ENCODE assay signal across 1 cellular context in the genomic region with DNA sequence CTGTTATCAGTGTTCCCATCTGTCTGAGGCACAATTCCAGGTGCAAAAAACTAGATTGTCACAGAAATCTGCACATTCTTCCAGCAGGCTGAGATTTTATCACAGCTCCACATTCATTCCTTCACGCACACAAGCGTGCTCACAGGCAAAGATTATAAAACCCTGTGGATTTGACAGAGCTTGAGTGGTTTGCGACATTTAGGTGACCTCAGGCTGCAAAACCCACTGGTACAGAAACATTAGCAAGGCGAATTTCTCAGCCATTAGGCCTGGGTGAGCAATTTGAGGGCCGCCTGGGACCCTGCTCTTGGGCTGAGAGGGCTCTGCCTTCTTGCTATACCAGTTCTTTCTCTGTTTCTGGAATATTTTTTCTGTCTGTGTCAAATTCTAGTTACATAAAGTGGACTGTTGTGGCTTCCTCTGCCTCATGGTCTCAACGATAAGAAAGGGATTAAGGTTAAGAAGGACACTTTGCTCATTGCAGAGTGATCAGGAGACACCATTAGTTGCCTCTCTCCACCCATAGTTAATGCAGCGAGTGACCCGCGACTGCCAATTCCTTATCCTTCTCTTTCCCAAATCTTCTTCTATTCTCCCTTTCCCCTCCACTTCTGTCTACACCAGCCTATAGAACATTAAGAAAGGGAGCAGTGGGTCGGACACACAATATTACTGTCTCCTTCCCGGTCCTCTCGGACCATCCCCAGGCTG.
TF ChIP-seq lines count a peak whose summit lies in the region.

No MANE protein-coding gene starts in this region.

TF ChIP-seq in IMR-90, 13 proteins besides CTCF, POLR2A, EP300 and RAD21:
- TF ChIP-seq RCOR1 (IDR thresholded peaks at IDR 0.05; ENCODE audit: insufficient replicate concordance, low read length) (no peak), NFE2L2 (IDR thresholded peaks at IDR 0.05; ENCODE audit: low read depth, low read length) (no peak), USF2 (IDR thresholded peaks at IDR 0.05; ENCODE audit: low read depth, low read length) (no peak)
